Comparison of ENCODE assay signal across 23 cellular contexts in the genomic region with DNA sequence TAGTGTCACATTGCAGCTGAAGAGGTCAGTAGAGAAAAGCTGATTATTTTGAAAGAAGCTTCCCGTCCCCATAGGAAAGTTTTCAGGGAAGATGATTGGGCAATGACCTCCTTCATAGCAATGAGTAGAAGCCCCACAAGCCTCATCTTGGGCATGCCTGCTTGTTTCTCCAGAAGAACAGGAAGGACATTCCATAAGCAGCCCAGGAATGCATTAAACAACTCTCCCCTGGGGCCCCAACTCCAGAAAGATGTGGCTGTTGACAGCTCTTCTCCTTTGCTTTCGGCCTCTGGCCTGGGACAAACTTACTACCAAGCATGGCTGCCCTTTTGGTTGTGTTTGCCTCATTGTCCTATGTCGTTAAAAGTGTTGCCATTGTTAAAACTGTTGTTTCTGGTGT. TPM values are rescaled to one million over a fixed set of nuclear protein-coding genes. Genes with fewer than 3 reads are reported as not detected.
DNase-seq lines count a peak whose midpoint lies in the region; ATAC-seq and TF ChIP-seq lines count a peak whose summit lies in the region.
"Had no signal": no experiment of that assay in that cellular context is flagged by ENCODE, and none has a peak within 500 bp of the region (broad histone marks: within the 10 kb centered on the region; RNA-seq: fewer than 3 reads in every experiment).

No MANE protein-coding gene starts in this region.

- no peak for ATAC-seq in HG02588 (IDR thresholded peaks at IDR 0.05; ENCODE audit: unreplicated experiment)
- ATAC-seq in HG03439 (IDR thresholded peaks at IDR 0.05; ENCODE audit: unreplicated experiment): no peak
- ATAC-seq: activated CD4-positive, CD25-positive, alpha-beta regulatory T cell treated with anti-CD3 and anti-CD28 coated beads, Interleukin-2, amount 50 U/mL, for 24 hours; activated CD8-positive, alpha-beta T cell treated with anti-CD3 and anti-CD28 coated beads for 36 hours; left colon; naive thymus-derived CD4-positive, alpha-beta T cell had no signal

- no peak overlapping the region for H3K4me3 ChIP-seq in Caco-2 (ENCODE audit: low read depth, low read length)
- no peak overlapping the region for H3K4me3 ChIP-seq in osteoblast (ENCODE audit: insufficient read depth, low read length)
- H3K4me3 ChIP-seq: ascending aorta, upper lobe of left lung had no signal

- H3K36me3 Mint-ChIP-seq in Caco-2 (ENCODE audit: insufficient read depth, unreplicated experiment): peaks cover 14% of the 10 kb centered on the region

- peaks cover 47% of the 10 kb centered on the region for H3K4me1 Mint-ChIP-seq in Caco-2 (ENCODE audit: low read depth, unreplicated experiment)

- no peak for TF ChIP-seq RAD21 in Ishikawa (IDR thresholded peaks at IDR 0.05; ENCODE audit: low read depth)

- H3K4me2 ChIP-seq in osteoblast (ENCODE audit: insufficient read depth, low read length): peak overlapping the region; percentile 11

- no peaks in the 10 kb centered on the region for H4K20me1 ChIP-seq in osteoblast (ENCODE audit: insufficient read depth, low read length)

- no peaks in the 10 kb centered on the region for H3K79me2 ChIP-seq in osteoblast (ENCODE audit: insufficient read depth, low read length)

- H3K27ac ChIP-seq in osteoblast (ENCODE audit: low read depth, low read length): no peak overlapping the region
- H3K27ac ChIP-seq: ascending aorta, C4-2B, upper lobe of left lung had no signal

- POLR2A ChIA-PET in Caco-2 (lab: Charles Lee): no interaction called here

- peak overlapping the region; percentile 48 for H3K27ac Mint-ChIP-seq in Caco-2 (ENCODE audit: unreplicated experiment)
- H3K27ac Mint-ChIP-seq: activated CD8-positive, alpha-beta T cell treated with anti-CD3 and anti-CD28 coated beads for 36 hours; activated naive CD4-positive, alpha-beta T cell treated with anti-CD3 and anti-CD28 coated beads for 36 hours had no signal

- H3K9me3 ChIP-seq in Caco-2 (0 out of 2 replicates have a peak, but pooled peaks cover 6% of the 10 kb centered on the region), osteoblast (ENCODE audit: low read depth, low read length) (no peaks in the 10 kb centered on the region)
- H3K9me3 ChIP-seq: ascending aorta, upper lobe of left lung had no signal

- H3K9me3 Mint-ChIP-seq in Caco-2 (ENCODE audit: unreplicated experiment): peaks cover 11% of the 10 kb centered on the region
- H3K9me3 Mint-ChIP-seq: activated naive CD4-positive, alpha-beta T cell treated with anti-CD3 and anti-CD28 coated beads for 36 hours had no signal

- no peaks in the 10 kb centered on the region for H3K27me3 ChIP-seq in Caco-2 (replicated peaks; ENCODE audit: control insufficient read depth, insufficient read depth, low read length)
- peaks cover 27% of the 10 kb centered on the region for H3K27me3 ChIP-seq in osteoblast (ENCODE audit: insufficient read depth, low read length)
- H3K27me3 ChIP-seq: ascending aorta, upper lobe of left lung had no signal

- no peaks in the 10 kb centered on the region for H3K27me3 Mint-ChIP-seq in Caco-2 (ENCODE audit: insufficient read depth, unreplicated experiment)

- H2AFZ ChIP-seq in osteoblast (ENCODE audit: low read length): peak overlapping the region; percentile 18

- no TSS peak for BruUV-seq in Caco-2 (replicated peaks; lab: Mats Ljungman, UMichigan)

- H3K36me3 ChIP-seq in Caco-2 (ENCODE audit: control insufficient read depth, insufficient read depth, low read length): no peaks in the 10 kb centered on the region
- no peaks in the 10 kb centered on the region for H3K36me3 ChIP-seq in osteoblast (ENCODE audit: insufficient read depth, low read length)
- H3K36me3 ChIP-seq: ascending aorta, upper lobe of left lung had no signal

- no peak for TF ChIP-seq EP300 in Ishikawa (IDR thresholded peaks at IDR 0.05; ENCODE audit: borderline replicate concordance)

- TF ChIP-seq CTCF in Caco-2 (IDR thresholded peaks at IDR 0.05; ENCODE audit: insufficient read depth in 1 of 2, low read depth in 1 of 2, low read length in 1 of 2, severe bottlenecking in 1 of 2, unreplicated experiment in 1 of 2): no peak
- no peak for TF ChIP-seq CTCF in osteoblast (IDR thresholded peaks at IDR 0.05; ENCODE audit: extremely low read depth, low read depth, low read length)

- CTCF ChIA-PET in Caco-2 (lab: Charles Lee): interaction anchor here (1.0 to 2.5 kb wide), 3 partner anchors 13 to 39 kb away, joined by 3 to 15 read pairs (median 5); no protein-coding TSS in a partner anchor

- H3K4me3 Mint-ChIP-seq in Caco-2 (ENCODE audit: unreplicated experiment): peak overlapping the region; percentile 7
- H3K4me3 Mint-ChIP-seq: activated CD8-positive, alpha-beta T cell treated with anti-CD3 and anti-CD28 coated beads for 36 hours; activated naive CD4-positive, alpha-beta T cell treated with anti-CD3 and anti-CD28 coated beads for 36 hours; naive thymus-derived CD4-positive, alpha-beta T cell had no signal

- H3K4me1 ChIP-seq in Caco-2: peaks cover 58% of the 10 kb centered on the region
- H3K4me1 ChIP-seq in osteoblast (ENCODE audit: insufficient read depth, low read length): peaks cover 11% of the 10 kb centered on the region
- H3K4me1 ChIP-seq: ascending aorta had no signal

- intact Hi-C loops in Caco-2 (cut with micrococcal nuclease; ENCODE audit: unreplicated experiment): no loop called here

- DNase-seq in Caco-2 (peak; percentile 44 to 66), fibroblast of gingiva (ENCODE audit: low read depth) (peak; percentile 41), osteoblast (ENCODE audit: insufficient read length, low spot score, missing footprints) (no peak), mucosa of gallbladder (ENCODE audit: low spot score) (no peak)
- DNase-seq in activated CD8-positive, alpha-beta memory T cell treated with anti-CD3 and anti-CD28 coated beads, Interleukin-2, amount 50 U/mL, for 48 hours: no peak
- DNase-seq: activated CD8-positive, alpha-beta T cell treated with anti-CD3 and anti-CD28 coated beads for 36 hours; activated naive CD4-positive, alpha-beta T cell treated with anti-CD3 and anti-CD28 coated beads for 36 hours; activated T-cell treated with anti-CD3 and anti-CD28 coated beads, Interleukin-2, amount 50 U/mL, for 1 hour; glutamatergic neuron; left colon; naive thymus-derived CD4-positive, alpha-beta T cell; NCI-H1092 treated with DMSO at 0.1 percent for 48 hours; NCI-H1930; occipital lobe; SHP77; SW 1271; upper lobe of left lung had no signal

TF ChIP-seq in Ishikawa, 13 proteins besides CTCF, POLR2A, EP300 and RAD21:
- TF ChIP-seq TAF1 (IDR thresholded peaks at IDR 0.05; ENCODE audit: low read depth): no peak
- 0 out of 2 replicates have a peak, but pooled peaks have one; percentile 12 for TF ChIP-seq TEAD4 (IDR thresholded peaks at IDR 0.05)
- TF ChIP-seq, protein P1, sequence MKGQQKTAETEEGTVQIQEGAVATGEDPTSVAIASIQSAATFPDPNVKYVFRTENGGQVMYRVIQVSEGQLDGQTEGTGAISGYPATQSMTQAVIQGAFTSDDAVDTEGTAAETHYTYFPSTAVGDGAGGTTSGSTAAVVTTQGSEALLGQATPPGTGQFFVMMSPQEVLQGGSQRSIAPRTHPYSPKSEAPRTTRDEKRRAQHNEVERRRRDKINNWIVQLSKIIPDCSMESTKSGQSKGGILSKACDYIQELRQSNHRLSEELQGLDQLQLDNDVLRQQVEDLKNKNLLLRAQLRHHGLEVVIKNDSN (IDR thresholded peaks at IDR 0.05): no peak
- no peak for TF ChIP-seq ZBTB7A (IDR thresholded peaks at IDR 0.05; ENCODE audit: low read depth)
- TF ChIP-seq TCF12 (IDR thresholded peaks at IDR 0.05; ENCODE audit: low read depth): no peak
- TF ChIP-seq YY1 (IDR thresholded peaks at IDR 0.05; ENCODE audit: low read depth): no peak
- no peak for TF ChIP-seq CEBPB (IDR thresholded peaks at IDR 0.05)
- TF ChIP-seq NFIC (IDR thresholded peaks at IDR 0.05): no peak

RNA-seq across cellular contexts. Expression of gene VDR, which starts 5.7 kb away (rescaled TPM):
- total RNA-seq in Caco-2 (2022): 13.6 and 15.4 TPM in 2 replicates
- 30.4 and 32.2 TPM in 2 replicates for total RNA-seq in osteoblast
- total RNA-seq in mucosa of gallbladder: 33.8 TPM
- total RNA-seq: occipital lobe had no signal

RNA-seq across cellular contexts. Expression of gene TMEM106C, which starts 52.9 kb away (rescaled TPM):
- 247 and 281 TPM in 2 replicates for total RNA-seq in Caco-2 (2022)
- 57.5 and 58.3 TPM in 2 replicates for total RNA-seq in osteoblast
- total RNA-seq in mucosa of gallbladder: 101 TPM

Comparison
In these comparisons a context has a peak if more than half of its experiments do, and no peak if none do; other contexts are left out.
1. DNase-seq: peak in Caco-2 (2 of 2) and fibroblast of gingiva (single experiment); none in osteoblast (single experiment), activated CD8-positive, alpha-beta memory T cell treated with anti-CD3 and anti-CD28 coated beads, Interleukin-2, amount 50 U/mL, for 48 hours (single experiment) and mucosa of gallbladder (single experiment).